In the genomic region with DNA sequence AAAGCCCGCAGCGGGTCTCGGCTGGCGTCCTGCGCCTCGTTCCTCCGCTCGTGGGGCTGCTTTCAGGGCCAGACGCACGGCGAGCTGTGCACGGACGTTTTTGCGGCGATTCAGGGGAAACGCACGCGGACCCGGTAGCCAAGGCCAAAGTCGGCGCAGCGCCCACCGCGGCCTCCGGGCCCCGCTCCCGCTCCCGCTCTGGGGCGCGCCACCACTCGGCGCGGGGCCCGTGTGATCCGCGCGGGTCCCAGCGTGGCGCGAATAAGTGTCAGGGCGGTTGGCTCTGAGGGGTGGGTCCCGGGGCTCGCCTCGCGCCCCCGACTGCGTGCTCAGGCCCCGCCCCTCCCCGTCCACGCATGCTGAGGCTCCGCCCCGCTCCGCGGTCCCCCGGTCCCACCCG, we compare ENCODE assay signal across 8 cellular contexts. TPM values are rescaled to one million over a fixed set of nuclear protein-coding genes. Genes with fewer than 3 reads are reported as not detected.
DNase-seq lines count a peak whose midpoint lies in the region; ATAC-seq and TF ChIP-seq lines count a peak whose summit lies in the region.

No MANE protein-coding gene starts in this region.

- ATAC-seq in GM19035 (IDR thresholded peaks at IDR 0.05; ENCODE audit: unreplicated experiment) (peak; percentile 8), HG03196 (IDR thresholded peaks at IDR 0.05; ENCODE audit: unreplicated experiment) (peak; percentile 21), GM19324 (IDR thresholded peaks at IDR 0.05; ENCODE audit: low FRiP score, unreplicated experiment) (no peak)

- no peaks in the 10 kb centered on the region for H3K36me3 ChIP-seq in ectodermal cell (ENCODE audit: control insufficient read depth, insufficient read depth, low read length)
- H3K36me3 ChIP-seq in trophoblast cell (ENCODE audit: control insufficient read depth in 1 of 2, insufficient read depth in 2 of 2, low read length in 2 of 2): no peaks in the 10 kb centered on the region

- no peak overlapping the region for H2BK120ac ChIP-seq in trophoblast cell (ENCODE audit: insufficient read depth, low read length, poor library complexity)

- H3K27ac ChIP-seq in ectodermal cell (ENCODE audit: insufficient read depth, low read depth, low read length, poor library complexity, severe bottlenecking) (no peak overlapping the region), trophoblast cell (ENCODE audit: low read depth, low read length) (no peak overlapping the region)

- H3K4me1 ChIP-seq in ectodermal cell (ENCODE audit: control insufficient read depth, insufficient read depth, low read length) (peaks cover 24% of the 10 kb centered on the region), trophoblast cell (ENCODE audit: control insufficient read depth in 1 of 2, insufficient read depth in 2 of 2, low read length in 2 of 2) (peaks cover 2 to 9% of the 10 kb centered on the region in 2 experiments)

- peak overlapping the region; percentile 97 for H3K4me2 ChIP-seq in trophoblast cell (ENCODE audit: low read length)

- H3K27me3 ChIP-seq in ectodermal cell (ENCODE audit: control insufficient read depth, insufficient read depth, low read length, poor library complexity, severe bottlenecking): no peaks in the 10 kb centered on the region
- peaks cover 8% of the 10 kb centered on the region for H3K27me3 ChIP-seq in trophoblast cell (ENCODE audit: insufficient read depth, low read length)

- no peak overlapping the region for H3K27ac Mint-ChIP-seq in glutamatergic neuron (ENCODE audit: unreplicated experiment)

- peak overlapping the region; percentile 68 for H3K14ac ChIP-seq in trophoblast cell (ENCODE audit: low read length)

- H4K91ac ChIP-seq in trophoblast cell (ENCODE audit: low read depth, low read length): no peak overlapping the region

- H3K9me3 ChIP-seq in ectodermal cell (ENCODE audit: control insufficient read depth, low read length) (no peaks in the 10 kb centered on the region), trophoblast cell (ENCODE audit: insufficient read depth, low read depth, low read length) (peaks cover 6% of the 10 kb centered on the region)

- H2BK12ac ChIP-seq in trophoblast cell (ENCODE audit: low read length): no peak overlapping the region

- H3K18ac ChIP-seq in trophoblast cell (ENCODE audit: low read length): no peak overlapping the region

- H2AFZ ChIP-seq in trophoblast cell (ENCODE audit: insufficient read depth, low read length, poor library complexity): peak overlapping the region; percentile 79

- H2AK5ac ChIP-seq in trophoblast cell (ENCODE audit: low read length): no peak overlapping the region

- H3K79me2 ChIP-seq in trophoblast cell (ENCODE audit: control insufficient read depth, insufficient read depth, low read length, poor library complexity): peaks cover 4% of the 10 kb centered on the region

- peak overlapping the region; percentile 85 for H4K12ac ChIP-seq in trophoblast cell (ENCODE audit: low read depth, low read length)

- peaks cover 1% of the 10 kb centered on the region for H3K36me3 Mint-ChIP-seq in glutamatergic neuron (ENCODE audit: unreplicated experiment)

- H4K8ac ChIP-seq in trophoblast cell (ENCODE audit: low read depth, low read length): peak overlapping the region; percentile 65

- TF ChIP-seq CTCF in glutamatergic neuron (IDR thresholded peaks at IDR 0.05; ENCODE audit: partially characterized antibody, unreplicated experiment): no peak

- peak overlapping the region; percentile 68 for H3K9ac ChIP-seq in trophoblast cell (ENCODE audit: low read length)

- H3K79me1 ChIP-seq in trophoblast cell (ENCODE audit: low read length): peaks cover 4% of the 10 kb centered on the region

- H3K4ac ChIP-seq in trophoblast cell (ENCODE audit: low read depth, low read length): no peak overlapping the region

- no peak overlapping the region for H2BK5ac ChIP-seq in trophoblast cell (ENCODE audit: low read depth, low read length, poor library complexity)

- H3K23ac ChIP-seq in trophoblast cell (ENCODE audit: low read length): no peak overlapping the region

- peaks cover 18% of the 10 kb centered on the region for H3K27me3 Mint-ChIP-seq in glutamatergic neuron (ENCODE audit: unreplicated experiment)

- H3K9me3 Mint-ChIP-seq in glutamatergic neuron (ENCODE audit: unreplicated experiment): peaks cover 15% of the 10 kb centered on the region

- H3K4me3 ChIP-seq in ectodermal cell (ENCODE audit: insufficient read depth, low read depth, low read length) (peak overlapping the region; percentile 23), trophoblast cell (ENCODE audit: low read depth, low read length) (peak overlapping the region; percentile 75)

- H3K4me3 Mint-ChIP-seq in glutamatergic neuron (ENCODE audit: unreplicated experiment): no peak overlapping the region

- H3K4me1 Mint-ChIP-seq in glutamatergic neuron (ENCODE audit: low read depth, unreplicated experiment): peaks cover 20% of the 10 kb centered on the region

- DNase-seq in trophoblast cell: peak in 1 of 2 donors; percentile 45
- DNase-seq in NCI-H1105 treated with DMSO at 0.1 percent for 48 hours (lab: John Stamatoyannopoulos, UW): no peak
- no peak for DNase-seq in glutamatergic neuron
- DNase-seq in HT-29 (ENCODE audit: low spot score): no peak

- WGBS in ectodermal cell, 2 experiments: 8 to 10% methylated on average over 51 to 56 of the region's 56 CpGs
- whole genome bisulfite sequencing in trophoblast cell (ENCODE audit: extremely low coverage, insufficient coverage, insufficient read length): no CpG with 5 or more reads among the region's 56 CpGs

RNA-seq across cellular contexts. Expression of a gene that starts 0.7 kb away (rescaled TPM):
- 117 TPM for polyA plus RNA-seq in ectodermal cell (2013, experiment 1 of 4)
- polyA plus RNA-seq in ectodermal cell (2013, experiment 2 of 4): 126 TPM
- polyA plus RNA-seq in ectodermal cell (2013, experiment 3 of 4): 95.6 TPM
- 97.8 TPM for polyA plus RNA-seq in ectodermal cell (2013, experiment 4 of 4)
- 29.8 and 31.3 TPM in 2 replicates for polyA plus RNA-seq in trophoblast cell (2013)
- total RNA-seq in glutamatergic neuron (ENCODE audit: unreplicated experiment): 118 TPM
- 60.0 and 72.0 TPM in 2 replicates for total RNA-seq in HT-29 (2014; rRNA removed; shearing (Covaris generic))

RNA-seq across cellular contexts. Expression of a gene that starts 15.8 kb away (rescaled TPM):
- 24.8 TPM for polyA plus RNA-seq in ectodermal cell (2013, experiment 1 of 4)
- polyA plus RNA-seq in ectodermal cell (2013, experiment 2 of 4): 26.3 TPM
- 20.3 TPM for polyA plus RNA-seq in ectodermal cell (2013, experiment 3 of 4)
- polyA plus RNA-seq in ectodermal cell (2013, experiment 4 of 4): 18.9 TPM
- polyA plus RNA-seq in trophoblast cell (2013): 7.2 and 7.5 TPM in 2 replicates
- 33.7 TPM for total RNA-seq in glutamatergic neuron (ENCODE audit: unreplicated experiment)
- total RNA-seq in HT-29 (2014; rRNA removed; shearing (Covaris generic)): 0.97 and 1.6 TPM in 2 replicates

RNA-seq across cellular contexts. Expression of a gene that starts 34.7 kb away (rescaled TPM):
- 42.8 TPM for polyA plus RNA-seq in ectodermal cell (2013, experiment 1 of 4)
- polyA plus RNA-seq in ectodermal cell (2013, experiment 2 of 4): 46.7 TPM
- 34.1 TPM for polyA plus RNA-seq in ectodermal cell (2013, experiment 3 of 4)
- polyA plus RNA-seq in ectodermal cell (2013, experiment 4 of 4): 37.2 TPM
- 19.3 and 19.5 TPM in 2 replicates for polyA plus RNA-seq in trophoblast cell (2013)
- 28.1 TPM for total RNA-seq in glutamatergic neuron (ENCODE audit: unreplicated experiment)
- total RNA-seq in HT-29 (2014; rRNA removed; shearing (Covaris generic)): 24.2 and 25.9 TPM in 2 replicates

RNA-seq across cellular contexts. Expression of a gene that starts 52.7 kb away (rescaled TPM):
- polyA plus RNA-seq in ectodermal cell (2013, experiment 1 of 4): 9.3 TPM
- 8.5 TPM for polyA plus RNA-seq in ectodermal cell (2013, experiment 2 of 4)
- polyA plus RNA-seq in ectodermal cell (2013, experiment 3 of 4): 4.9 TPM
- polyA plus RNA-seq in ectodermal cell (2013, experiment 4 of 4): 10.9 TPM
- polyA plus RNA-seq in trophoblast cell (2013): 3.4 and 3.7 TPM in 2 replicates
- 14.6 TPM for total RNA-seq in glutamatergic neuron (ENCODE audit: unreplicated experiment)
- total RNA-seq in HT-29 (2014; rRNA removed; shearing (Covaris generic)): 37.9 and 38.9 TPM in 2 replicates

Comparison
In these comparisons a context has a peak if more than half of its experiments do, and no peak if none do; other contexts are left out.
1. RNA of a gene that starts 15.8 kb away (total RNA-seq): 33.7 TPM in glutamatergic neuron (single experiment); 0.97 to 1.6 TPM in HT-29; every median in the first group is over 10 times any median in the second.